In genomic region chr12:93742086-93742934, GRCh38 we compare ENCODE assay signal across 1 cellular context.
TF ChIP-seq lines count a peak whose summit lies in the region.

No MANE protein-coding gene starts in this region.

TF ChIP-seq in HepG2, 621 proteins besides CTCF, POLR2A, EP300 and RAD21 (continued from another document and continues in another):
- 0 out of 2 replicates have a peak, but pooled peaks have one; percentile 50 for TF ChIP-seq ZNF800 (CRISPR knock-in tag; IDR thresholded peaks at IDR 0.05)
- TF ChIP-seq ZNF557 (CRISPR knock-in tag; IDR thresholded peaks at IDR 0.05) = no peak
- peak; percentile 31 for TF ChIP-seq MED8 (CRISPR knock-in tag; IDR thresholded peaks at IDR 0.05; ENCODE audit: insufficient replicate concordance)
- TF ChIP-seq SMC3 (IDR thresholded peaks at IDR 0.05; ENCODE audit: low read length) = peak; percentile 37
- TF ChIP-seq IKZF5 (CRISPR knock-in tag; IDR thresholded peaks at IDR 0.05) = 0 out of 2 replicates have a peak, but pooled peaks have one; percentile 29
- 0 out of 2 replicates have a peak, but pooled peaks have one; percentile 58 for TF ChIP-seq ZNF816 (CRISPR knock-in tag; IDR thresholded peaks at IDR 0.05; ENCODE audit: borderline replicate concordance)
- TF ChIP-seq ZNF629 (CRISPR knock-in tag; conservative IDR thresholded peaks at IDR 0.05) = 0 out of 2 replicates have a peak, but pooled peaks have one; percentile 27
- peak; percentile 81 for TF ChIP-seq FOXA3 (CRISPR knock-in tag; IDR thresholded peaks at IDR 0.05)
- peak; percentile 19; the same call in 1 of the 2 replicates for TF ChIP-seq SOX5 (CRISPR knock-in tag; IDR thresholded peaks at IDR 0.05; ENCODE audit: borderline replicate concordance)
- peak; percentile 29; the same call in 1 of the 2 replicates for TF ChIP-seq PHF21A (CRISPR knock-in tag; IDR thresholded peaks at IDR 0.05)
- TF ChIP-seq RFX5 (IDR thresholded peaks at IDR 0.05; ENCODE audit: low read depth, low read length) = 0 out of 2 replicates have a peak, but pooled peaks have one; percentile 20
- TF ChIP-seq POLR2AphosphoS5 (IDR thresholded peaks at IDR 0.05; ENCODE audit: low read depth, low read length) = no peak
- 0 out of 2 replicates have a peak, but pooled peaks have one; percentile 37 for TF ChIP-seq TARDBP (CRISPR knock-in tag; IDR thresholded peaks at IDR 0.05)
- TF ChIP-seq ZBTB33 (CRISPR knock-in tag; IDR thresholded peaks at IDR 0.05) = no peak
- peak; percentile 38 for TF ChIP-seq PHF8 (CRISPR knock-in tag; IDR thresholded peaks at IDR 0.05)
- TF ChIP-seq ZFY (CRISPR knock-in tag; IDR thresholded peaks at IDR 0.05) = peak; percentile 57
- TF ChIP-seq YEATS4 (CRISPR knock-in tag; IDR thresholded peaks at IDR 0.05; ENCODE audit: borderline replicate concordance) = peak; percentile 42; the same call in 1 of the 2 replicates
- 0 out of 2 replicates have a peak, but pooled peaks have one; percentile 14 for TF ChIP-seq MIXL1 (CRISPR knock-in tag; IDR thresholded peaks at IDR 0.05)
- TF ChIP-seq STAG1 (CRISPR knock-in tag; IDR thresholded peaks at IDR 0.05) = peak; percentile 64
- 0 out of 2 replicates have a peak, but pooled peaks have one; percentile 24 for TF ChIP-seq CCDC6 (CRISPR knock-in tag; IDR thresholded peaks at IDR 0.05)
- 0 out of 2 replicates have a peak, but pooled peaks have one; percentile 51 for TF ChIP-seq ZNF564 (CRISPR knock-in tag; IDR thresholded peaks at IDR 0.05)
- TF ChIP-seq ZNF841 (CRISPR knock-in tag; IDR thresholded peaks at IDR 0.05; ENCODE audit: borderline replicate concordance) = no peak
- TF ChIP-seq ISX (CRISPR knock-in tag; conservative IDR thresholded peaks at IDR 0.05) = no peak
- 0 out of 2 replicates have a peak, but pooled peaks have one; percentile 27 for TF ChIP-seq AHDC1 (CRISPR knock-in tag; IDR thresholded peaks at IDR 0.05; ENCODE audit: borderline replicate concordance)
- peak; percentile 22 for TF ChIP-seq ZMYM4 (CRISPR knock-in tag; IDR thresholded peaks at IDR 0.05)
- no peak for TF ChIP-seq CENPBD1 (CRISPR knock-in tag; IDR thresholded peaks at IDR 0.05; ENCODE audit: borderline replicate concordance, low read depth)
- peak; percentile 74 for TF ChIP-seq ZBTB14 (CRISPR knock-in tag; IDR thresholded peaks at IDR 0.05)
- 0 out of 2 replicates have a peak, but pooled peaks have one; percentile 44 for TF ChIP-seq FOXP4 (CRISPR knock-in tag; IDR thresholded peaks at IDR 0.05)
- no peak for TF ChIP-seq FOXP1 (IDR thresholded peaks at IDR 0.05)
- TF ChIP-seq FOXP1 (CRISPR knock-in tag; IDR thresholded peaks at IDR 0.05) = 0 out of 2 replicates have a peak, but pooled peaks have one; percentile 5
- peak; percentile 47; the same call in 1 of the 2 replicates for TF ChIP-seq SALL1 (CRISPR knock-in tag; IDR thresholded peaks at IDR 0.05)
- TF ChIP-seq MXD4 (CRISPR knock-in tag; IDR thresholded peaks at IDR 0.05) = no peak
- peak; percentile 74 for TF ChIP-seq BCL6 (CRISPR knock-in tag; IDR thresholded peaks at IDR 0.05)
- 0 out of 2 replicates have a peak, but pooled peaks have one; percentile 62 for TF ChIP-seq ETS1 (CRISPR knock-in tag; IDR thresholded peaks at IDR 0.05)
- TF ChIP-seq SALL2 (CRISPR knock-in tag; IDR thresholded peaks at IDR 0.05) = peak; percentile 60; the same call in 1 of the 2 replicates
- 0 out of 2 replicates have a peak, but pooled peaks have one; percentile 20 for TF ChIP-seq DMAP1 (CRISPR knock-in tag; IDR thresholded peaks at IDR 0.05)
- no peak for TF ChIP-seq ZNF460 (CRISPR knock-in tag; IDR thresholded peaks at IDR 0.05; ENCODE audit: borderline replicate concordance)
- TF ChIP-seq NCOA2 (CRISPR knock-in tag; IDR thresholded peaks at IDR 0.05) = no peak
